Comparison of ENCODE assay signal across 1 cellular context in the genomic region with DNA sequence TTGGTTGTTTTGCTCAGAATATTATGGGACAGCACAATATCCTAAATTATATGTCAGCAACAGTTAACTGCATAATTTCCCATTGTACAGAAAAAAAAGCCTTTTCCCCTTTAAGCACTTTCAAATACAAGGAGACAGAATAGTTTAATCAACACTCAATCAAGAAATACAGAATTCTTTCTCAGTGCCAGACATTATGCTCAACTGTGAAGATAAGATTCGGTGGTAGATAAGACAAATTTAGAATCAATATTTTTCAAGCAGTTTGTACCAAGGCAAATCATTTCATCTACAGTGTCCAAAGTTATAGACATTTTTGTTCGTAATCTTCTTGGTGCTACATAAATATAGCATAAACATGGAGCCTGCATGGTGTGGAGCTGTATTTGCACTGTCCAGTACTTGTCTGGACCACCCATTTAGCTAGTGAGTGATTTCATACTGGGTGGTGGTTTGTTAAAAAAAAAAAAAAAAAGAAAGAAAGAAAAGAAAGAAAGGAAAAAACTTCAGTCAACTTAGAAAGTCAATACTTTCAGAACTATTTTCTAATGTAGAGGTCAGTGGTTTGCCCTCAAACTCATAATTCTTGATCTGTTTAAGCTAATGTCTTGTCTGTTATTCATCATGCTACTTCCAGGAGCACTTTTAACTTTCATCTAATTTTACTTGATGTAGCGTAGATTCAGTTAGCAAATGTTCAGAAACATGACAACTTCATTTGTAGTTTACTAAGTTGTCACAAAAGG.
TF ChIP-seq lines count a peak whose summit lies in the region.

No MANE protein-coding gene starts in this region.

TF ChIP-seq in IMR-90, 13 proteins besides CTCF, POLR2A, EP300 and RAD21 (continued from another document):
- TF ChIP-seq RFX5 (IDR thresholded peaks at IDR 0.05; ENCODE audit: low read depth, low read length) (no peak), MXI1 (IDR thresholded peaks at IDR 0.05; ENCODE audit: borderline replicate concordance, low read depth, low read length) (no peak), FOS (IDR thresholded peaks at IDR 0.05; ENCODE audit: low read depth, low read length) (no peak), SMC3 (IDR thresholded peaks at IDR 0.05; ENCODE audit: low read depth, low read length) (no peak), CHD1 (IDR thresholded peaks at IDR 0.05; ENCODE audit: low read depth, low read length) (no peak), BHLHE40 (IDR thresholded peaks at IDR 0.05; ENCODE audit: low read depth, low read length) (no peak)
